Comparison of ENCODE assay signal across 1 cellular context in genomic region chr12:100185361-100185894, GRCh38.
TF ChIP-seq lines count a peak whose summit lies in the region.

No MANE protein-coding gene starts in this region.

TF ChIP-seq in K562, 482 proteins besides CTCF, POLR2A, EP300 and RAD21 (continued from another document):
- TF ChIP-seq IRF2 (CRISPR knock-in tag; IDR thresholded peaks at IDR 0.05) (no peak), TSC22D4 (tag; IDR thresholded peaks at IDR 0.05) (no peak)
